8 cellular contexts compared by ENCODE assay signal in genomic region chr6:144659202-144659731, GRCh38.
DNase-seq lines count a peak whose midpoint lies in the region; ATAC-seq and TF ChIP-seq lines count a peak whose summit lies in the region.

No MANE protein-coding gene starts in this region.

- ATAC-seq in GM21367 (IDR thresholded peaks at IDR 0.05; ENCODE audit: unreplicated experiment) (peak; percentile 85), upper lobe of left lung (ENCODE audit: low FRiP score in 2 of 2) (peak; percentile 65 to 70), HG02885 (IDR thresholded peaks at IDR 0.05; ENCODE audit: poor library complexity, unreplicated experiment) (no peak)

- no peaks in the 10 kb centered on the region for H3K36me3 ChIP-seq in upper lobe of left lung

- no peak overlapping the region for H3K4me3 ChIP-seq in upper lobe of left lung

- DNase-seq in EL (peak; percentile 16), KBM-7 (peak; percentile 91), kidney glomerular epithelial cell (lab: John Stamatoyannopoulos, UW) (peak; percentile 50), upper lobe of left lung (peak in 1 of 2 donors; percentile 27), RWPE1 (ENCODE audit: low spot score) (no peak)

- H3K4me1 Mint-ChIP-seq in activated naive CD8-positive, alpha-beta T cell (ENCODE audit: low read depth) = peaks cover 63% of the 10 kb centered on the region

- TF ChIP-seq EP300 in upper lobe of left lung (IDR thresholded peaks at IDR 0.05) = no peak

- no peak for TF ChIP-seq POLR2A in upper lobe of left lung (IDR thresholded peaks at IDR 0.05)

- H3K27me3 ChIP-seq in upper lobe of left lung = no peaks in the 10 kb centered on the region

- TF ChIP-seq CTCF in upper lobe of left lung (IDR thresholded peaks at IDR 0.05) = no peak
- TF ChIP-seq CTCF in RWPE1 (conservative IDR thresholded peaks at IDR 0.05; ENCODE audit: low read depth) = no peak

- CTCF ChIA-PET in RWPE1 (lab: Yijun Ruan, JAX) = no interaction called here

- H3K4me1 ChIP-seq in upper lobe of left lung = peaks cover 13 to 30% (median 20%) of the 10 kb centered on the region in 4 donors

- 21 to 29% methylated on average over 5 of the region's 5 CpGs for WGBS in upper lobe of left lung, 2 donors

- no peaks in the 10 kb centered on the region for H3K9me3 Mint-ChIP-seq in activated naive CD8-positive, alpha-beta T cell (ENCODE audit: low read depth)

- POLR2A ChIA-PET in RWPE1 (lab: Yijun Ruan, JAX; ENCODE audit: low non-redundant PET) = no interaction called here

- H3K9me3 ChIP-seq in upper lobe of left lung = no peaks in the 10 kb centered on the region

- H3K27ac ChIP-seq in upper lobe of left lung = peak overlapping the region in 3 of 4 donors; percentile 32 to 37 (median 35)
- no peak overlapping the region for H3K27ac ChIP-seq in RWPE1

- H3K27me3 Mint-ChIP-seq in activated naive CD8-positive, alpha-beta T cell = no peaks in the 10 kb centered on the region

- in situ Hi-C loops in KBM-7 (cut with MboI; ENCODE audit: low pct_unique_long_range_greater_than_20kb, low sequenced_read_pairs) = no loop called here

- peak overlapping the region; percentile 52 for H3K4me3 Mint-ChIP-seq in activated naive CD8-positive, alpha-beta T cell

- H3K27ac Mint-ChIP-seq in activated naive CD8-positive, alpha-beta T cell = peak overlapping the region; percentile 85

- peaks cover 2% of the 10 kb centered on the region for H3K36me3 Mint-ChIP-seq in activated naive CD8-positive, alpha-beta T cell
